ENCODE assay signal across 9 cellular contexts in genomic region chr19:46614114-46614701, GRCh38. TPM values are rescaled to one million over a fixed set of nuclear protein-coding genes. Genes with fewer than 3 reads are reported as not detected.
DNase-seq lines count a peak whose midpoint lies in the region; ATAC-seq and TF ChIP-seq lines count a peak whose summit lies in the region.
"Had no signal": no experiment of that assay in that cellular context is flagged by ENCODE, and none has a peak within 500 bp of the region (broad histone marks: within the 10 kb centered on the region; RNA-seq: fewer than 3 reads in every experiment).

No MANE protein-coding gene starts in this region.

- H3K4me1 ChIP-seq in ascending aorta (peaks cover 9 to 21% of the 10 kb centered on the region in 2 donors), hepatocyte (ENCODE audit: insufficient read depth) (no peaks in the 10 kb centered on the region)

- H3K79me2 ChIP-seq in hepatocyte = no peaks in the 10 kb centered on the region

- H3K27me3 ChIP-seq in ascending aorta (no peaks in the 10 kb centered on the region), hepatocyte (no peaks in the 10 kb centered on the region)

- DNase-seq in NOMO-1 (lab: John Stamatoyannopoulos, UW; ENCODE audit: unreplicated experiment in 2 of 2) (peak; percentile 42 to 63), NOMO-1 treated with dmso at 0.1 percent for 144 hours (lab: John Stamatoyannopoulos, UW; ENCODE audit: unreplicated experiment) (no peak), NCI-H1436 (lab: John Stamatoyannopoulos, UW) (peak; percentile 74), T-helper 9 cell (peak; percentile 81), ascending aorta (ENCODE audit: low spot score in 2 of 2) (peak in 1 of 2 donors; percentile 91), hepatocyte (ENCODE audit: low spot score) (peak; percentile 90), smooth muscle cell of the brain vasculature (ENCODE audit: low read depth, low spot score) (peak; percentile 57)

- H3K9me3 ChIP-seq in ascending aorta = no peaks in the 10 kb centered on the region
- no peaks in the 10 kb centered on the region for H3K9me3 ChIP-seq in hepatocyte (ENCODE audit: low read depth)

- ATAC-seq in GM21528 (IDR thresholded peaks at IDR 0.05; ENCODE audit: low FRiP score, unreplicated experiment) = no peak

- no peaks in the 10 kb centered on the region for H4K20me1 ChIP-seq in hepatocyte (ENCODE audit: insufficient read depth, poor library complexity, severe bottlenecking)

- no peak overlapping the region for H3K4me3 ChIP-seq in ascending aorta
- no peak overlapping the region for H3K4me3 ChIP-seq in hepatocyte

- H3K9me2 ChIP-seq in hepatocyte (replicated peaks; ENCODE audit: insufficient read depth) = no peaks in the 10 kb centered on the region

- TF ChIP-seq CTCF in ascending aorta (IDR thresholded peaks at IDR 0.05) (peak; percentile 91 to 95 (median 94)), hepatocyte (IDR thresholded peaks at IDR 0.05; ENCODE audit: poor library complexity) (peak; percentile 93)

- no peak overlapping the region for H3K4me2 ChIP-seq in hepatocyte

- 15% methylated on average over 12 of the region's 12 CpGs for WGBS in hepatocyte (ENCODE audit: low lambda C conversion rate, missing lambda C conversion rate)

- intact Hi-C loops in ascending aorta (cut with DNase I) = loop anchor here (1.0 kb wide), 1 partner anchor 48 kb away; no protein-coding TSS in a partner anchor

- H3K36me3 ChIP-seq in ascending aorta (peaks cover 10 to 25% of the 10 kb centered on the region in 2 donors), hepatocyte (replicated peaks; ENCODE audit: insufficient read depth, low read depth) (no peaks in the 10 kb centered on the region)

- peak overlapping the region; percentile 1 to 23 for H3K27ac ChIP-seq in ascending aorta
- no peak overlapping the region for H3K27ac ChIP-seq in hepatocyte

- H2AFZ ChIP-seq in hepatocyte = no peak overlapping the region

RNA-seq across cellular contexts. Expression of gene PTGIR, which starts 10.7 kb away (rescaled TPM):
- total RNA-seq in ascending aorta = 120 TPM
- total RNA-seq in hepatocyte = 3.2 and 5.2 TPM in 2 replicates
- 3.4 and 4.8 TPM in 2 replicates for polyA plus RNA-seq in hepatocyte

RNA-seq across cellular contexts. Expression of gene CALM3, which starts 13.1 kb away (rescaled TPM):
- total RNA-seq in ascending aorta (159 TPM), hepatocyte (185 and 246 TPM in 2 replicates)
- polyA plus RNA-seq in hepatocyte = 220 and 237 TPM in 2 replicates

RNA-seq across cellular contexts. Expression of gene GNG8, which starts 21.8 kb away (rescaled TPM):
- total RNA-seq in ascending aorta (not detected), hepatocyte (not detected in 2 replicates)
- polyA plus RNA-seq in hepatocyte = 2.4 and 4.6 TPM in 2 replicates
- total RNA-seq: pulmonary artery endothelial cell had no signal

RNA-seq across cellular contexts. Expression of gene DACT3, which starts 46.8 kb away (rescaled TPM):
- total RNA-seq in ascending aorta = 104 TPM
- 12.7 and 18.4 TPM in 2 replicates for total RNA-seq in hepatocyte
- polyA plus RNA-seq in hepatocyte = 17.4 and 18.4 TPM in 2 replicates

Comparison
In these comparisons a context has a peak if more than half of its experiments do, and no peak if none do; other contexts are left out.
1. RNA of gene PTGIR, which starts 10.7 kb away (total RNA-seq): 120 TPM in ascending aorta (single experiment); 3.2 to 5.2 TPM in hepatocyte; every median in the first group is over 10 times any median in the second.